Comparison of ENCODE assay signal across 7 cellular contexts in the genomic region with DNA sequence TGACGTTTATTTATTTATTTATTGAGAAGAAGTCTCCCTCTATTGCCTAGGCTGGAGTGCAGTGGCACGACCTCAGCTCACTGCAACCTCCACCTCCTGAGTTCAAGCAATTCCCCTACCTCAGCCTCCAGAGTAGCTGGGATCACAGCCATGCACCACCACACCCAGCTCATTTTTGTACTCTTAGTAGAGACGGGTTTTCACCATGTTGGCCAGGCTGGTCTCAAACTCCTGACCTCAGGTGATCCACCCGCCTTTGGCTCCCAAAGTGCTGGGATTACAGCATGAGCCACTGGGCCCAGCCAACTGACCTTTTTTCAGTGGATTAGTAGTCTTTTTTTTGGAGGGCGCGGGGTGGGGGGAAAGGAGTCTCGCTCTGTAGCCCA.
A peak's percentile ranks its signal among the peaks of the same experiment; 100 is the strongest.
DNase-seq lines count a peak whose midpoint lies in the region; ATAC-seq, FAIRE-seq and TF ChIP-seq lines count a peak whose summit lies in the region.
"Not testable (repeated sequence)": the region's sequence is repeated elsewhere in the genome, so short reads cannot be mapped to it uniquely, and the experiment has no call there.

No MANE protein-coding gene starts in this region.

- H3K9me3 Mint-ChIP-seq in MCF 10A (ENCODE audit: unreplicated experiment); mesothelial cell of epicardium: not testable (repeated sequence)

- BruUV-seq in PC-3 (replicated peaks; lab: Mats Ljungman, UMichigan); MCF 10A (replicated peaks; lab: Mats Ljungman, UMichigan): not testable (repeated sequence)

- H3K36me3 Mint-ChIP-seq in MCF 10A (ENCODE audit: insufficient read depth, unreplicated experiment) = not testable (repeated sequence)
- H3K36me3 Mint-ChIP-seq in mesothelial cell of epicardium = peaks cover 14% of the 10 kb centered on the region

- not testable (repeated sequence) for FAIRE-seq in pancreas (lab: Jason Lieb, UNC)

- intact Hi-C loops in PC-3 (cut with micrococcal nuclease) = loop anchor here (1.0 kb wide), 2 partner anchors 122 to 165 kb away; no protein-coding TSS in a partner anchor
- intact Hi-C loops in MCF 10A (cut with micrococcal nuclease) = loop anchor here (1.0 kb wide), 3 partner anchors 165 to 412 kb away; no protein-coding TSS in a partner anchor
- intact Hi-C loops in left ventricle myocardium superior (cut with micrococcal nuclease) = loop anchor here (5.0 kb wide), 1 partner anchor 164 kb away; no protein-coding TSS in a partner anchor
- intact Hi-C loops in pancreas (cut with DNase I) = loop anchor here in 2 of 3 donors (5.0 to 10.0 kb wide), 2 partner anchors 164 to 172 kb away; no protein-coding TSS in a partner anchor

- H3K9me2 ChIP-seq in PC-3 (replicated peaks; ENCODE audit: low read length) = not testable (repeated sequence)

- peak overlapping the region; percentile 47 for H3K27ac Mint-ChIP-seq in MCF 10A (ENCODE audit: low read depth, unreplicated experiment)
- H3K27ac Mint-ChIP-seq in mesothelial cell of epicardium = not testable (repeated sequence)

- POLR2A ChIA-PET in PC-3 (lab: Charles Lee; ENCODE audit: unreplicated experiment) = interaction anchor here (0.6 kb wide), 1 partner anchor 274 kb away, joined by 4 read pairs; no protein-coding TSS in a partner anchor
- POLR2A ChIA-PET in MCF 10A (lab: Yijun Ruan, JAX) = interaction anchor here (0.6 to 7.8 kb wide), 16 partner anchors 15 to 766 kb away, joined by 3 to 54 read pairs (median 5); a partner anchor contains a TSS

- H3K4me1 Mint-ChIP-seq in MCF 10A (ENCODE audit: insufficient read depth, unreplicated experiment) (peaks cover 16% of the 10 kb centered on the region), mesothelial cell of epicardium (peaks cover 19% of the 10 kb centered on the region)

- not testable (repeated sequence) for H3K4me3 ChIP-seq in PC-3 (ENCODE audit: low read length); WERI-Rb-1 (ENCODE audit: low read depth, low read length); pancreas

- H3K9ac ChIP-seq in PC-3 (ENCODE audit: low read length) = not testable (repeated sequence)

- H4K20me1 ChIP-seq in PC-3 (ENCODE audit: low read length) = not testable (repeated sequence)

- H3K4me3 Mint-ChIP-seq in MCF 10A (ENCODE audit: unreplicated experiment); mesothelial cell of epicardium: not testable (repeated sequence)

- TF ChIP-seq CTCF in PC-3 (conservative IDR thresholded peaks at IDR 0.05; ENCODE audit: low read depth, low read length); WERI-Rb-1 (IDR thresholded peaks at IDR 0.05; ENCODE audit: low read depth, low read length); MCF 10A (IDR thresholded peaks at IDR 0.05; ENCODE audit: unreplicated experiment): not testable (repeated sequence)
- peak; percentile 14 for TF ChIP-seq CTCF in mesothelial cell of epicardium (IDR thresholded peaks at IDR 0.05; ENCODE audit: unreplicated experiment)
- peak in 1 of 4 donors; percentile 12 for TF ChIP-seq CTCF in pancreas (IDR thresholded peaks at IDR 0.05)

- not testable (repeated sequence) for H2AFZ ChIP-seq in PC-3 (ENCODE audit: low read length)

- CTCF ChIA-PET in PC-3 (lab: Charles Lee) (interaction anchor here (0.5 to 2.2 kb wide), 5 partner anchors 67 to 742 kb away, joined by 3 to 19 read pairs (median 3); no protein-coding TSS in a partner anchor), MCF 10A (lab: Yijun Ruan, JAX) (interaction anchor here (0.5 to 6.9 kb wide), 46 partner anchors 9 to 1002 kb away, joined by 3 to 77 read pairs (median 4); a partner anchor contains a TSS)

- not testable (repeated sequence) for H3K4me1 ChIP-seq in PC-3 (ENCODE audit: insufficient read depth, low read length)
- H3K4me1 ChIP-seq in pancreas = peaks cover 7 to 11% (median 7%) of the 10 kb centered on the region in 3 donors

- not testable (repeated sequence) for H3K27me3 ChIP-seq in PC-3 (ENCODE audit: low read length); WERI-Rb-1 (ENCODE audit: insufficient read depth, low read depth, severe bottlenecking); pancreas

- WGBS in pancreas, 2 donors = 46 to 56% methylated on average over 7 of the region's 7 CpGs

- not testable (repeated sequence) for H3F3A ChIP-seq in PC-3 (ENCODE audit: low read length, unreplicated experiment)

- ATAC-seq in PC-3 (peak; percentile 67), left ventricle myocardium superior (peak; percentile 30), pancreas (peak; percentile 31 to 50 (median 35))

- H3K36me3 ChIP-seq in PC-3 (ENCODE audit: low read depth, low read length); WERI-Rb-1; pancreas: not testable (repeated sequence)

- DNase-seq in ELF-1 (ENCODE audit: low read depth, low spot score) = peak; percentile 30
- DNase-seq in PC-3; MCF 10A (ENCODE audit: unreplicated experiment); left ventricle myocardium superior; mesothelial cell of epicardium (ENCODE audit: low spot score in 2 of 2, unreplicated experiment in 2 of 2); pancreas: not testable (repeated sequence)
- peak; percentile 18 for DNase-seq in WERI-Rb-1

- not testable (repeated sequence) for H3K9me3 ChIP-seq in PC-3 (ENCODE audit: low read length); WERI-Rb-1 (ENCODE audit: severe bottlenecking); pancreas

- not testable (repeated sequence) for H3K4me2 ChIP-seq in PC-3 (ENCODE audit: low read length)

- H3K27me3 Mint-ChIP-seq in MCF 10A (ENCODE audit: insufficient read depth, unreplicated experiment); mesothelial cell of epicardium (ENCODE audit: low read depth): not testable (repeated sequence)

- not testable (repeated sequence) for H3K27ac ChIP-seq in PC-3 (ENCODE audit: low read length); WERI-Rb-1; pancreas

- H3K79me2 ChIP-seq in PC-3 (ENCODE audit: low read length) = not testable (repeated sequence)
